Comparison of ENCODE assay signal across 13 cellular contexts in the genomic region with DNA sequence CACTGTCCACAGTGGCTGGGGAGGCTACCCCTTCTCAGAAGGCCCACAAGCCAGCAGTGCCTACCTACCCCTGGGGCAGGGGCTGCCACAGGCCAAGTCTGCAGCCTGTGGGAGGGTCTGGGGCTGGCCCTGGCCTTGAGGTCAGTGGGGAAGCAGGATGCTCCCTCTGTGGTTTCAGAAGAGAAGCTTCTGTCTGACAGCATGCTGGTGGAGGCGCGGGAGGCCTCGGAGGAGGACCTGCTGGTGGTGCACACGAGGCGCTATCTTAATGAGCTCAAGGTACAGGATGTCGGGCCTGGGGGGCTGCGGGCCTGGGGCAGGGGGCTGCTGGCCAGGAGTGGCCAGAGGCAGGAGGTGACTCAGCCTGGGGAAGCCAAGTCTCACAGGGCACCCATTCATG.
"Had no signal": no experiment of that assay in that cellular context is flagged by ENCODE, and none has a peak within 500 bp of the region (broad histone marks: within the 10 kb centered on the region; RNA-seq: fewer than 3 reads in every experiment).

No MANE protein-coding gene starts in this region.

- FAIRE-seq: small intestine had no signal

- ATAC-seq: esophagus mucosa; left lobe of liver; stimulated activated effector memory CD8-positive, alpha-beta T cell treated with anti-CD3 and anti-CD28 coated beads, Interleukin-12 subunit alpha, Interleukin-12 subunit beta, amount 100 ng/mL, for 72 hours had no signal

- DNase-seq: activated CD4-positive, alpha-beta T cell treated with anti-CD3 and anti-CD28 coated beads for 4 hours; activated naive CD4-positive, alpha-beta T cell treated with anti-CD3 and anti-CD28 coated beads for 36 hours; amniotic stem cell; brain microvascular endothelial cell; mesendoderm; small intestine; T1000; transverse colon; WERI-Rb-1 had no signal

- H3K27ac ChIP-seq: brain microvascular endothelial cell, WERI-Rb-1 had no signal

- H3K36me3 ChIP-seq: brain microvascular endothelial cell, transverse colon, WERI-Rb-1 had no signal

- H3K4me3 Mint-ChIP-seq: activated naive CD4-positive, alpha-beta T cell treated with anti-CD3 and anti-CD28 coated beads for 36 hours; dendritic cell treated with granulocyte-macrophage colony-stimulating factor and Interleukin-4, amounts not matched to agents 40 ng/mL and 50 ng/mL, for 4 days; stimulated activated effector memory CD8-positive, alpha-beta T cell treated with anti-CD3 and anti-CD28 coated beads, Interleukin-12 subunit alpha, Interleukin-12 subunit beta, amount 100 ng/mL, for 72 hours had no signal

- H3K9me3 ChIP-seq: transverse colon had no signal

- H3K4me3 ChIP-seq: transverse colon had no signal

- H3K27me3 ChIP-seq: brain microvascular endothelial cell, transverse colon had no signal

- H3K27ac Mint-ChIP-seq: activated naive CD4-positive, alpha-beta T cell treated with anti-CD3 and anti-CD28 coated beads for 36 hours; dendritic cell treated with granulocyte-macrophage colony-stimulating factor and Interleukin-4, amounts not matched to agents 40 ng/mL and 50 ng/mL, for 4 days; stimulated activated effector memory CD8-positive, alpha-beta T cell treated with anti-CD3 and anti-CD28 coated beads, Interleukin-12 subunit alpha, Interleukin-12 subunit beta, amount 100 ng/mL, for 72 hours had no signal

- H3K9me3 Mint-ChIP-seq: activated naive CD4-positive, alpha-beta T cell treated with anti-CD3 and anti-CD28 coated beads for 36 hours; dendritic cell treated with granulocyte-macrophage colony-stimulating factor and Interleukin-4, amounts not matched to agents 40 ng/mL and 50 ng/mL, for 4 days; stimulated activated effector memory CD8-positive, alpha-beta T cell treated with anti-CD3 and anti-CD28 coated beads, Interleukin-12 subunit alpha, Interleukin-12 subunit beta, amount 100 ng/mL, for 72 hours had no signal
